ENCODE assay signal across 10 cellular contexts in genomic region chr1:81920245-81920740, GRCh38.
DNase-seq lines count a peak whose midpoint lies in the region; ATAC-seq, FAIRE-seq and TF ChIP-seq lines count a peak whose summit lies in the region.
"Had no signal": no experiment of that assay in that cellular context is flagged by ENCODE, and none has a peak within 500 bp of the region (broad histone marks: within the 10 kb centered on the region; RNA-seq: fewer than 3 reads in every experiment).

No MANE protein-coding gene starts in this region.

- TF ChIP-seq POLR2A in H54 (IDR thresholded peaks at IDR 0.05; ENCODE audit: low read depth, low read length) (no peak), heart left ventricle (IDR thresholded peaks at IDR 0.05) (no peak)

- POLR2A ChIA-PET in WTC11 (lab: Charles Lee) = no interaction called here

- H3K27me3 ChIP-seq in heart left ventricle = no peaks in the 10 kb centered on the region
- no peaks in the 10 kb centered on the region for H3K27me3 ChIP-seq in psoas muscle (ENCODE audit: insufficient read depth in 3 of 3, low read length in 2 of 3)

- 27 to 36% (median 32%) methylated on average over 6 of the region's 6 CpGs for WGBS in heart left ventricle, 4 donors
- 23 to 45% (median 27%) methylated on average over 6 of the region's 6 CpGs for WGBS in psoas muscle, 3 donors

- peaks cover 0 to 51% (median 24%) of the 10 kb centered on the region in 12 donors for H3K4me1 ChIP-seq in heart left ventricle
- H3K4me1 ChIP-seq in psoas muscle = no peaks in the 10 kb centered on the region

- H3K27me3 Mint-ChIP-seq in WTC11 (ENCODE audit: low read depth) = no peaks in the 10 kb centered on the region
- H3K27me3 Mint-ChIP-seq in stimulated activated naive B cell treated with anti-CD40 and anti-IgM and Interleukin-4, amounts not matched to agents 10 μg/mL and 1 μg/mL and 100 μg/mL, for 72 hours = no peaks in the 10 kb centered on the region
- H3K27me3 Mint-ChIP-seq: memory B cell had no signal

- intact Hi-C loops in heart left ventricle (cut with DNase I) (loop anchor here in 1 of 10 donors (10.0 kb wide), 1 partner anchor 115 kb away; the partner anchor contains the start of gene ADGRL2), psoas muscle (cut with DNase I) (no loop called here), left colon (cut with DNase I, micrococcal nuclease) (no loop called here)

- H3K4me3 Mint-ChIP-seq in WTC11 = peak overlapping the region; percentile 27; the same call in 1 of the 2 replicates
- H3K4me3 Mint-ChIP-seq in stimulated activated naive B cell treated with anti-CD40 and anti-IgM and Interleukin-4, amounts not matched to agents 10 μg/mL and 1 μg/mL and 100 μg/mL, for 72 hours = no peak overlapping the region
- H3K4me3 Mint-ChIP-seq: memory B cell had no signal

- peak overlapping the region; percentile 71 for H3K27ac Mint-ChIP-seq in WTC11
- H3K27ac Mint-ChIP-seq in stimulated activated naive B cell treated with anti-CD40 and anti-IgM and Interleukin-4, amounts not matched to agents 10 μg/mL and 1 μg/mL and 100 μg/mL, for 72 hours = no peak overlapping the region
- H3K27ac Mint-ChIP-seq: memory B cell had no signal

- no peaks in the 10 kb centered on the region for H3K9me3 ChIP-seq in heart left ventricle
- H3K9me3 ChIP-seq in psoas muscle = no peaks in the 10 kb centered on the region

- DNase-seq in H54 (ENCODE audit: insufficient read length, low spot score) (peak; percentile 12), WTC11 (ENCODE audit: low spot score) (peak; percentile 67), heart left ventricle (peak in 4 of 5 donors; percentile 21 to 66 (median 32)), psoas muscle (peak; percentile 46 to 56), HuH-7.5 (ENCODE audit: low spot score) (no peak), left colon (no peak)
- no peak for DNase-seq in stimulated activated naive B cell treated with anti-CD40 and anti-IgM and Interleukin-4, amounts not matched to agents 10 μg/mL and 1 μg/mL and 100 μg/mL, for 72 hours
- DNase-seq: NCI-H1105 treated with DMSO at 0.1 percent for 48 hours had no signal

- ATAC-seq in WTC11 = peak; percentile 97
- peak; percentile 80 to 95 (median 90) for ATAC-seq in heart left ventricle
- peak in 3 of 4 donors; percentile 77 to 93 (median 81) for ATAC-seq in psoas muscle
- ATAC-seq in left colon = no peak
- ATAC-seq in stimulated activated naive B cell treated with anti-CD40 and anti-IgM and Interleukin-4, amounts not matched to agents 10 μg/mL and 1 μg/mL and 100 μg/mL, for 72 hours (replicated peaks) = no peak
- no peak for ATAC-seq in GM21619 (IDR thresholded peaks at IDR 0.05; ENCODE audit: unreplicated experiment)

- CTCF ChIA-PET in WTC11 (lab: Charles Lee) = no interaction called here

- H3K4me1 Mint-ChIP-seq in WTC11 = peaks cover 49% of the 10 kb centered on the region
- no peaks in the 10 kb centered on the region for H3K4me1 Mint-ChIP-seq in stimulated activated naive B cell treated with anti-CD40 and anti-IgM and Interleukin-4, amounts not matched to agents 10 μg/mL and 1 μg/mL and 100 μg/mL, for 72 hours
- H3K4me1 Mint-ChIP-seq: memory B cell had no signal

- peak overlapping the region in 8 of 12 donors; percentile 18 to 47 (median 34) for H3K27ac ChIP-seq in heart left ventricle
- no peak overlapping the region for H3K27ac ChIP-seq in psoas muscle

- FAIRE-seq in H54 (lab: Jason Lieb, UNC) = peak; percentile 93

- H3K36me3 Mint-ChIP-seq in WTC11 = no peaks in the 10 kb centered on the region
- no peaks in the 10 kb centered on the region for H3K36me3 Mint-ChIP-seq in stimulated activated naive B cell treated with anti-CD40 and anti-IgM and Interleukin-4, amounts not matched to agents 10 μg/mL and 1 μg/mL and 100 μg/mL, for 72 hours
- H3K36me3 Mint-ChIP-seq: memory B cell had no signal

- H3K36me3 ChIP-seq in heart left ventricle (no peaks in the 10 kb centered on the region), psoas muscle (ENCODE audit: insufficient read depth in 1 of 2, low read depth in 1 of 2) (no peaks in the 10 kb centered on the region)

- H3K4me3 ChIP-seq in heart left ventricle = peak overlapping the region in 6 of 12 donors; percentile 6 to 29 (median 13)
- H3K4me3 ChIP-seq in psoas muscle = no peak overlapping the region

- no peak for TF ChIP-seq CTCF in WTC11 (IDR thresholded peaks at IDR 0.05)
- no peak for TF ChIP-seq CTCF in heart left ventricle (IDR thresholded peaks at IDR 0.05)
- no peak for TF ChIP-seq CTCF in psoas muscle (IDR thresholded peaks at IDR 0.05)

- no peaks in the 10 kb centered on the region for H3K9me3 Mint-ChIP-seq in WTC11
- H3K9me3 Mint-ChIP-seq in stimulated activated naive B cell treated with anti-CD40 and anti-IgM and Interleukin-4, amounts not matched to agents 10 μg/mL and 1 μg/mL and 100 μg/mL, for 72 hours = no peaks in the 10 kb centered on the region
- H3K9me3 Mint-ChIP-seq: memory B cell had no signal

TF ChIP-seq in WTC11, 78 proteins besides CTCF, POLR2A, EP300 and RAD21 (continues in another document):
- TF ChIP-seq HMGA2 (CRISPR knock-in tag; IDR thresholded peaks at IDR 0.05) (peak; percentile 69), NR3C1 (CRISPR knock-in tag; conservative IDR thresholded peaks at IDR 0.05; ENCODE audit: low read depth) (no peak), PRRX2 (CRISPR knock-in tag; IDR thresholded peaks at IDR 0.05) (no peak), ZNF317 (CRISPR knock-in tag; IDR thresholded peaks at IDR 0.05; ENCODE audit: borderline replicate concordance, low read depth) (no peak), ZNF423 (CRISPR knock-in tag; IDR thresholded peaks at IDR 0.05) (peak; percentile 73), TEAD1 (CRISPR knock-in tag; IDR thresholded peaks at IDR 0.05) (peak; percentile 84), GTF2I (CRISPR knock-in tag; conservative IDR thresholded peaks at IDR 0.05) (no peak), TP53 (CRISPR knock-in tag; IDR thresholded peaks at IDR 0.05) (no peak), HMGXB4 (CRISPR knock-in tag; IDR thresholded peaks at IDR 0.05) (no peak), ZNF138 (CRISPR knock-in tag; conservative IDR thresholded peaks at IDR 0.05) (no peak)
- TF ChIP-seq, protein P1, sequence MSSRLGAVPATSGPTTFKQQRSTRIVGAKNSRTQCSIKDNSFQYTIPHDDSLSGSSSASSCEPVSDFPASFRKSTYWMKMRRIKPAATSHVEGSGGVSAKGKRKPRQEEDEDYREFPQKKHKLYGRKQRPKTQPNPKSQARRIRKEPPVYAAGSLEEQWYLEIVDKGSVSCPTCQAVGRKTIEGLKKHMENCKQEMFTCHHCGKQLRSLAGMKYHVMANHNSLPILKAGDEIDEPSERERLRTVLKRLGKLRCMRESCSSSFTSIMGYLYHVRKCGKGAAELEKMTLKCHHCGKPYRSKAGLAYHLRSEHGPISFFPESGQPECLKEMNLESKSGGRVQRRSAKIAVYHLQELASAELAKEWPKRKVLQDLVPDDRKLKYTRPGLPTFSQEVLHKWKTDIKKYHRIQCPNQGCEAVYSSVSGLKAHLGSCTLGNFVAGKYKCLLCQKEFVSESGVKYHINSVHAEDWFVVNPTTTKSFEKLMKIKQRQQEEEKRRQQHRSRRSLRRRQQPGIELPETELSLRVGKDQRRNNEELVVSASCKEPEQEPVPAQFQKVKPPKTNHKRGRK (CRISPR knock-in tag; IDR thresholded peaks at IDR 0.05; ENCODE audit: borderline replicate concordance) = no peak
- TF ChIP-seq, protein P2, sequence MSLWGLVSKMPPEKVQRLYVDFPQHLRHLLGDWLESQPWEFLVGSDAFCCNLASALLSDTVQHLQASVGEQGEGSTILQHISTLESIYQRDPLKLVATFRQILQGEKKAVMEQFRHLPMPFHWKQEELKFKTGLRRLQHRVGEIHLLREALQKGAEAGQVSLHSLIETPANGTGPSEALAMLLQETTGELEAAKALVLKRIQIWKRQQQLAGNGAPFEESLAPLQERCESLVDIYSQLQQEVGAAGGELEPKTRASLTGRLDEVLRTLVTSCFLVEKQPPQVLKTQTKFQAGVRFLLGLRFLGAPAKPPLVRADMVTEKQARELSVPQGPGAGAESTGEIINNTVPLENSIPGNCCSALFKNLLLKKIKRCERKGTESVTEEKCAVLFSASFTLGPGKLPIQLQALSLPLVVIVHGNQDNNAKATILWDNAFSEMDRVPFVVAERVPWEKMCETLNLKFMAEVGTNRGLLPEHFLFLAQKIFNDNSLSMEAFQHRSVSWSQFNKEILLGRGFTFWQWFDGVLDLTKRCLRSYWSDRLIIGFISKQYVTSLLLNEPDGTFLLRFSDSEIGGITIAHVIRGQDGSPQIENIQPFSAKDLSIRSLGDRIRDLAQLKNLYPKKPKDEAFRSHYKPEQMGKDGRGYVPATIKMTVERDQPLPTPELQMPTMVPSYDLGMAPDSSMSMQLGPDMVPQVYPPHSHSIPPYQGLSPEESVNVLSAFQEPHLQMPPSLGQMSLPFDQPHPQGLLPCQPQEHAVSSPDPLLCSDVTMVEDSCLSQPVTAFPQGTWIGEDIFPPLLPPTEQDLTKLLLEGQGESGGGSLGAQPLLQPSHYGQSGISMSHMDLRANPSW (CRISPR knock-in tag; conservative IDR thresholded peaks at IDR 0.05; ENCODE audit: low read depth) = no peak

Comparison
In these comparisons a context has a peak if more than half of its experiments do, and no peak if none do; other contexts are left out.
1. DNase-seq: peak in H54 (single experiment), WTC11 (single experiment), heart left ventricle (4 of 5) and psoas muscle (2 of 2); none in HuH-7.5 (single experiment), left colon (0 of 2) and stimulated activated naive B cell treated with anti-CD40 and anti-IgM and Interleukin-4, amounts not matched to agents 10 μg/mL and 1 μg/mL and 100 μg/mL, for 72 hours (single experiment).
2. ATAC-seq: peak in WTC11 (single experiment), heart left ventricle (4 of 4) and psoas muscle (3 of 4); none in left colon (single experiment), stimulated activated naive B cell treated with anti-CD40 and anti-IgM and Interleukin-4, amounts not matched to agents 10 μg/mL and 1 μg/mL and 100 μg/mL, for 72 hours (0 of 2) and GM21619 (single experiment).